In genomic region chr20:32144898-32145662, GRCh38 we compare ENCODE assay signal across 19 cellular contexts. TPM values are rescaled to one million over a fixed set of nuclear protein-coding genes. Genes with fewer than 3 reads are reported as not detected.
DNase-seq lines count a peak whose midpoint lies in the region; ATAC-seq and TF ChIP-seq lines count a peak whose summit lies in the region.
"Had no signal": no experiment of that assay in that cellular context is flagged by ENCODE, and none has a peak within 500 bp of the region (broad histone marks: within the 10 kb centered on the region; RNA-seq: fewer than 3 reads in every experiment).

No MANE protein-coding gene starts in this region.

- H3K23ac ChIP-seq in mesendoderm (ENCODE audit: low read length): no peak overlapping the region

- no peaks in the 10 kb centered on the region for H3K4me1 ChIP-seq in mesendoderm (ENCODE audit: control insufficient read depth, low read depth, low read length)

- no peak overlapping the region for H4K5ac ChIP-seq in mesendoderm (ENCODE audit: low read length)

- no peak for TF ChIP-seq CTCF in chondrocyte (IDR thresholded peaks at IDR 0.05)

- H3K18ac ChIP-seq in mesendoderm (ENCODE audit: low read length): no peak overlapping the region

- no CpG with 5 or more reads among the region's 8 CpGs for WGBS in mesendoderm (ENCODE audit: extremely low coverage, insufficient coverage, low lambda C conversion rate)

- no peak overlapping the region for H3K4ac ChIP-seq in mesendoderm (ENCODE audit: low read depth, low read length)

- no peak for ATAC-seq in activated naive CD8-positive, alpha-beta T cell treated with anti-CD3 and anti-CD28 coated beads, Interleukin-2, amount 50 U/mL, for 24 hours
- no peak for ATAC-seq in stimulated activated effector memory CD8-positive, alpha-beta T cell treated with anti-CD3 and anti-CD28 coated beads, Interleukin-12 subunit alpha, Interleukin-12 subunit beta, amount 100 ng/mL, for 72 hours
- no peak for ATAC-seq in HG02852 (IDR thresholded peaks at IDR 0.05; ENCODE audit: unreplicated experiment)
- no peak for ATAC-seq in left lobe of liver
- ATAC-seq: PC-3 had no signal

- H3K4me3 Mint-ChIP-seq in activated naive CD8-positive, alpha-beta T cell treated with anti-CD3 and anti-CD28 coated beads, Interleukin-2, amount 50 U/mL, for 24 hours: no peak overlapping the region
- no peak overlapping the region for H3K4me3 Mint-ChIP-seq in activated naive CD8-positive, alpha-beta T cell treated with anti-CD3 and anti-CD28 coated beads for 36 hours
- no peak overlapping the region for H3K4me3 Mint-ChIP-seq in chondrocyte (ENCODE audit: unreplicated experiment)
- no peak overlapping the region for H3K4me3 Mint-ChIP-seq in stimulated activated effector memory CD8-positive, alpha-beta T cell treated with anti-CD3 and anti-CD28 coated beads, Interleukin-12 subunit alpha, Interleukin-12 subunit beta, amount 100 ng/mL, for 72 hours

- H3K56ac ChIP-seq in mesendoderm (ENCODE audit: low read length): no peak overlapping the region

- no peaks in the 10 kb centered on the region for H3K4me1 Mint-ChIP-seq in activated naive CD8-positive, alpha-beta T cell treated with anti-CD3 and anti-CD28 coated beads, Interleukin-2, amount 50 U/mL, for 24 hours
- no peaks in the 10 kb centered on the region for H3K4me1 Mint-ChIP-seq in activated naive CD8-positive, alpha-beta T cell treated with anti-CD3 and anti-CD28 coated beads for 36 hours
- H3K4me1 Mint-ChIP-seq in chondrocyte (ENCODE audit: low read depth): no peaks in the 10 kb centered on the region
- peaks cover 5% of the 10 kb centered on the region for H3K4me1 Mint-ChIP-seq in stimulated activated effector memory CD8-positive, alpha-beta T cell treated with anti-CD3 and anti-CD28 coated beads, Interleukin-12 subunit alpha, Interleukin-12 subunit beta, amount 100 ng/mL, for 72 hours

- no peak overlapping the region for H3K4me3 ChIP-seq in mesendoderm (ENCODE audit: low read length)
- H3K4me3 ChIP-seq: BLaER1, SJSA1 had no signal

- H2BK15ac ChIP-seq in mesendoderm (replicated peaks; ENCODE audit: low read depth): no peak overlapping the region

- H3K79me2 ChIP-seq in mesendoderm (ENCODE audit: control insufficient read depth, insufficient read depth, low read length): no peaks in the 10 kb centered on the region

- no peaks in the 10 kb centered on the region for H3K27me3 Mint-ChIP-seq in activated naive CD8-positive, alpha-beta T cell treated with anti-CD3 and anti-CD28 coated beads, Interleukin-2, amount 50 U/mL, for 24 hours
- no peaks in the 10 kb centered on the region for H3K27me3 Mint-ChIP-seq in activated naive CD8-positive, alpha-beta T cell treated with anti-CD3 and anti-CD28 coated beads for 36 hours
- no peaks in the 10 kb centered on the region for H3K27me3 Mint-ChIP-seq in chondrocyte (ENCODE audit: low read depth)

- H3K9me3 Mint-ChIP-seq in activated naive CD8-positive, alpha-beta T cell treated with anti-CD3 and anti-CD28 coated beads, Interleukin-2, amount 50 U/mL, for 24 hours: no peaks in the 10 kb centered on the region
- H3K9me3 Mint-ChIP-seq in activated naive CD8-positive, alpha-beta T cell treated with anti-CD3 and anti-CD28 coated beads for 36 hours: no peaks in the 10 kb centered on the region
- H3K9me3 Mint-ChIP-seq in chondrocyte (ENCODE audit: low read depth): no peaks in the 10 kb centered on the region
- H3K9me3 Mint-ChIP-seq in stimulated activated effector memory CD8-positive, alpha-beta T cell treated with anti-CD3 and anti-CD28 coated beads, Interleukin-12 subunit alpha, Interleukin-12 subunit beta, amount 100 ng/mL, for 72 hours: no peaks in the 10 kb centered on the region

- no peak overlapping the region for H3K9ac ChIP-seq in mesendoderm (ENCODE audit: low read length)
- H3K9ac ChIP-seq: BLaER1 had no signal

- H3K79me1 ChIP-seq in mesendoderm (ENCODE audit: low read length): no peaks in the 10 kb centered on the region

- no peak for DNase-seq in activated naive CD8-positive, alpha-beta T cell treated with anti-CD3 and anti-CD28 coated beads, Interleukin-2, amount 50 U/mL, for 24 hours
- no peak for DNase-seq in activated naive CD8-positive, alpha-beta T cell treated with anti-CD3 and anti-CD28 coated beads for 36 hours
- peak; percentile 28 for DNase-seq in NCI-H2196 (lab: John Stamatoyannopoulos, UW; ENCODE audit: unreplicated experiment)
- peak; percentile 35 for DNase-seq in chondrocyte (ENCODE audit: low spot score)
- DNase-seq in stimulated activated effector memory CD8-positive, alpha-beta T cell treated with anti-CD3 and anti-CD28 coated beads, Interleukin-12 subunit alpha, Interleukin-12 subunit beta, amount 100 ng/mL, for 72 hours (ENCODE audit: low spot score in 2 of 2): no peak
- DNase-seq in left lobe of liver (ENCODE audit: low spot score): no peak
- no peak for DNase-seq in mesendoderm
- DNase-seq: GF-D8, H7, KG1, NCI-H1436 treated with DMSO at 0.1 percent for 48 hours, NCI-H2081 treated with DMSO at 0.1 percent for 48 hours, NCI-H446 treated with DMSO at 0.1 percent for 48 hours, NCI-H774, PC-3 had no signal

- peak overlapping the region; percentile 21 for H3K27ac Mint-ChIP-seq in activated naive CD8-positive, alpha-beta T cell treated with anti-CD3 and anti-CD28 coated beads, Interleukin-2, amount 50 U/mL, for 24 hours
- H3K27ac Mint-ChIP-seq in activated naive CD8-positive, alpha-beta T cell treated with anti-CD3 and anti-CD28 coated beads for 36 hours: no peak overlapping the region
- H3K27ac Mint-ChIP-seq in chondrocyte (ENCODE audit: unreplicated experiment): no peak overlapping the region
- H3K27ac Mint-ChIP-seq in stimulated activated effector memory CD8-positive, alpha-beta T cell treated with anti-CD3 and anti-CD28 coated beads, Interleukin-12 subunit alpha, Interleukin-12 subunit beta, amount 100 ng/mL, for 72 hours: peak overlapping the region; percentile 68

- H3K36me3 ChIP-seq in mesendoderm (ENCODE audit: control insufficient read depth, insufficient read depth, low read length): peaks cover 8% of the 10 kb centered on the region

- no peaks in the 10 kb centered on the region for H3K27me3 ChIP-seq in mesendoderm (ENCODE audit: insufficient read depth, low read length, poor library complexity)
- H3K27me3 ChIP-seq: BLaER1, SJSA1 had no signal

- no peak overlapping the region for H2BK5ac ChIP-seq in mesendoderm (ENCODE audit: low read length)

- no peak overlapping the region for H4K8ac ChIP-seq in mesendoderm (ENCODE audit: low read depth, low read length)

- no peak overlapping the region for H2BK120ac ChIP-seq in mesendoderm (ENCODE audit: low read depth, low read length)

- H2AK5ac ChIP-seq in mesendoderm (ENCODE audit: low read length): no peak overlapping the region

- H3K36me3 Mint-ChIP-seq in activated naive CD8-positive, alpha-beta T cell treated with anti-CD3 and anti-CD28 coated beads, Interleukin-2, amount 50 U/mL, for 24 hours (ENCODE audit: low read depth): peaks cover 65% of the 10 kb centered on the region
- peaks cover 23% of the 10 kb centered on the region for H3K36me3 Mint-ChIP-seq in activated naive CD8-positive, alpha-beta T cell treated with anti-CD3 and anti-CD28 coated beads for 36 hours
- H3K36me3 Mint-ChIP-seq in chondrocyte (ENCODE audit: low read depth): peaks cover 69% of the 10 kb centered on the region
- peaks cover 100% of the 10 kb centered on the region for H3K36me3 Mint-ChIP-seq in stimulated activated effector memory CD8-positive, alpha-beta T cell treated with anti-CD3 and anti-CD28 coated beads, Interleukin-12 subunit alpha, Interleukin-12 subunit beta, amount 100 ng/mL, for 72 hours

- no peak overlapping the region for H3K27ac ChIP-seq in mesendoderm (ENCODE audit: low read depth, low read length)
- H3K27ac ChIP-seq: BLaER1, RWPE1, SJSA1 had no signal

- H3K4me2 ChIP-seq in mesendoderm (ENCODE audit: low read length): no peak overlapping the region
- H3K4me2 ChIP-seq: BLaER1 had no signal

RNA-seq across cellular contexts. Expression of gene TM9SF4, which starts 35.6 kb away (rescaled TPM):
- total RNA-seq in activated naive CD8-positive, alpha-beta T cell treated with anti-CD3 and anti-CD28 coated beads for 36 hours: 10 to 100 TPM; 39.2 to 42.5 TPM
- total RNA-seq in chondrocyte (64.8 to 87.9 TPM (median 83.7 TPM) in 3 replicates), left lobe of liver (25.3 TPM)
- 31.3 TPM for polyA plus RNA-seq in mesendoderm (2013, experiment 1 of 2)
- 33.4 TPM for polyA plus RNA-seq in mesendoderm (2013, experiment 2 of 2)

Comparison
In these comparisons a context has a peak if more than half of its experiments do, and no peak if none do; other contexts are left out.
1. H3K27ac Mint-ChIP-seq: peak in activated naive CD8-positive, alpha-beta T cell treated with anti-CD3 and anti-CD28 coated beads, Interleukin-2, amount 50 U/mL, for 24 hours (single experiment) and stimulated activated effector memory CD8-positive, alpha-beta T cell treated with anti-CD3 and anti-CD28 coated beads, Interleukin-12 subunit alpha, Interleukin-12 subunit beta, amount 100 ng/mL, for 72 hours (single experiment); none in activated naive CD8-positive, alpha-beta T cell treated with anti-CD3 and anti-CD28 coated beads for 36 hours (single experiment) and chondrocyte (single experiment).
2. DNase-seq: peak in NCI-H2196 (single experiment) and chondrocyte (single experiment); none in activated naive CD8-positive, alpha-beta T cell treated with anti-CD3 and anti-CD28 coated beads, Interleukin-2, amount 50 U/mL, for 24 hours (single experiment), activated naive CD8-positive, alpha-beta T cell treated with anti-CD3 and anti-CD28 coated beads for 36 hours (single experiment), stimulated activated effector memory CD8-positive, alpha-beta T cell treated with anti-CD3 and anti-CD28 coated beads, Interleukin-12 subunit alpha, Interleukin-12 subunit beta, amount 100 ng/mL, for 72 hours (0 of 2), left lobe of liver (single experiment) and mesendoderm (single experiment).